1 cellular context compared by ENCODE assay signal in genomic region chr2:70301344-70302194, GRCh38.
TF ChIP-seq lines count a peak whose summit lies in the region.

Gene FAM136A (minus strand): TSS chr2:70302067. CDS start chr2:70302011, 56 bp downstream.

TF ChIP-seq in GM12878, 131 proteins besides CTCF, POLR2A, EP300 and RAD21 (continued from another document and continues in another):
- peak; percentile 67; the same call in 1 of the 2 replicates for TF ChIP-seq HDGF (IDR thresholded peaks at IDR 0.05)
- TF ChIP-seq RCOR1 (conservative IDR thresholded peaks at IDR 0.05; ENCODE audit: low read depth, low read length) = no peak
- TF ChIP-seq HCFC1 (IDR thresholded peaks at IDR 0.05; ENCODE audit: low read length) = 0 out of 2 replicates have a peak, but pooled peaks have one; percentile 6
- TF ChIP-seq SUPT20H (IDR thresholded peaks at IDR 0.05; ENCODE audit: borderline replicate concordance, control insufficient read depth, low read depth, low read length) = no peak
- peak; percentile 29; the same call in 1 of the 2 replicates for TF ChIP-seq TAF1 (IDR thresholded peaks at IDR 0.05; ENCODE audit: borderline replicate concordance, low read depth, low read length)
- peak; percentile 88 to 91 for TF ChIP-seq SRF (IDR thresholded peaks at IDR 0.05; ENCODE audit: low read depth in 2 of 2, low read length in 2 of 2)
- TF ChIP-seq EGR1 (IDR thresholded peaks at IDR 0.05; ENCODE audit: borderline replicate concordance in 1 of 2, low read depth in 2 of 2, low read length in 2 of 2) = peak in 1 of 2 experiments; percentile 92; a peak in 2 of 3 replicates
- TF ChIP-seq TCF3 (IDR thresholded peaks at IDR 0.05; ENCODE audit: borderline replicate concordance, insufficient read depth, low read depth, low read length) = 0 out of 2 replicates have a peak, but pooled peaks have one; percentile 20
- no peak for TF ChIP-seq FOS (IDR thresholded peaks at IDR 0.05; ENCODE audit: borderline replicate concordance, extremely low read depth, insufficient read length)
- TF ChIP-seq NR2C1 (IDR thresholded peaks at IDR 0.05) = peak; percentile 91
- peak; percentile 15; the same call in 1 of the 2 replicates for TF ChIP-seq CBX5 (IDR thresholded peaks at IDR 0.05; ENCODE audit: low read depth)
- peak; percentile 55; the same call in 1 of the 2 replicates for TF ChIP-seq SMC3 (IDR thresholded peaks at IDR 0.05; ENCODE audit: borderline replicate concordance, low read length)
- TF ChIP-seq TCF12 (IDR thresholded peaks at IDR 0.05; ENCODE audit: low read depth, low read length) = peak; percentile 45
- TF ChIP-seq MYC (IDR thresholded peaks at IDR 0.05; ENCODE audit: insufficient read depth, insufficient read length, insufficient replicate concordance, low read length, severe bottlenecking) = peak; percentile 60
- TF ChIP-seq SUZ12 (IDR thresholded peaks at IDR 0.05; ENCODE audit: unreplicated experiment) = no peak
- no peak for TF ChIP-seq EZH2 (IDR thresholded peaks at IDR 0.05; ENCODE audit: borderline replicate concordance, control insufficient read depth, low read depth, low read length)
- TF ChIP-seq BCL11A (IDR thresholded peaks at IDR 0.05; ENCODE audit: low read depth, low read length) = no peak
- TF ChIP-seq USF1 (IDR thresholded peaks at IDR 0.05; ENCODE audit: borderline replicate concordance, extremely low read length, insufficient read depth, low read depth, low read length) = no peak
- peak; percentile 65; the same call in 1 of the 2 replicates for TF ChIP-seq CREB1 (IDR thresholded peaks at IDR 0.05; ENCODE audit: low read depth)
- no peak for TF ChIP-seq NFXL1 (IDR thresholded peaks at IDR 0.05; ENCODE audit: borderline replicate concordance)
- TF ChIP-seq ZNF207 (IDR thresholded peaks at IDR 0.05; ENCODE audit: borderline replicate concordance) = 0 out of 2 replicates have a peak, but pooled peaks have one; percentile 50
- peak; percentile 31 to 64; a peak in 3 of 4 replicates for TF ChIP-seq BHLHE40 (IDR thresholded peaks at IDR 0.05; ENCODE audit: borderline replicate concordance in 1 of 2, low read depth in 2 of 2, low read length in 1 of 2)
- peak; percentile 5 for TF ChIP-seq E4F1 (IDR thresholded peaks at IDR 0.05; ENCODE audit: borderline replicate concordance, partially characterized antibody)
- peak; percentile 38; the same call in 1 of the 2 replicates for TF ChIP-seq RB1 (IDR thresholded peaks at IDR 0.05; ENCODE audit: borderline replicate concordance)
- no peak for TF ChIP-seq SKIL (IDR thresholded peaks at IDR 0.05; ENCODE audit: low read depth, poor library complexity, severe bottlenecking)
- no peak for TF ChIP-seq JUNB (IDR thresholded peaks at IDR 0.05)
- TF ChIP-seq RELB (IDR thresholded peaks at IDR 0.05; ENCODE audit: low read depth) = 0 out of 2 replicates have a peak, but pooled peaks have one; percentile 39
- TF ChIP-seq PAX5 (IDR thresholded peaks at IDR 0.05; ENCODE audit: borderline replicate concordance, low read depth, low read length) = no peak
- TF ChIP-seq RFX5 (IDR thresholded peaks at IDR 0.05; ENCODE audit: low read depth, low read length) = no peak
- TF ChIP-seq NFYA (IDR thresholded peaks at IDR 0.05; ENCODE audit: borderline replicate concordance, low read depth, low read length) = no peak
- TF ChIP-seq YY1 (IDR thresholded peaks at IDR 0.05; ENCODE audit: low read depth, low read length) = peak; percentile 93
- no peak for TF ChIP-seq TBL1XR1 (IDR thresholded peaks at IDR 0.05; ENCODE audit: low read depth, low read length)
- peak; percentile 49; the same call in 1 of the 2 replicates for TF ChIP-seq CREM (IDR thresholded peaks at IDR 0.05; ENCODE audit: low read depth)
- TF ChIP-seq GATAD2B (conservative IDR thresholded peaks at IDR 0.05; ENCODE audit: low read depth) = peak; percentile 91; the same call in 1 of the 2 replicates
- TF ChIP-seq ESRRA (IDR thresholded peaks at IDR 0.05; ENCODE audit: low read length) = 0 out of 2 replicates have a peak, but pooled peaks have one; percentile 54
- TF ChIP-seq SMARCA5 (IDR thresholded peaks at IDR 0.05) = peak; percentile 63
- no peak for TF ChIP-seq YBX1 (IDR thresholded peaks at IDR 0.05)
- peak; percentile 74 for TF ChIP-seq MTA2 (IDR thresholded peaks at IDR 0.05; ENCODE audit: low read depth)
- TF ChIP-seq IRF3 (IDR thresholded peaks at IDR 0.05) = no peak
- peak; percentile 81 for TF ChIP-seq NKRF (conservative IDR thresholded peaks at IDR 0.05)
- peak; percentile 77 for TF ChIP-seq ELK1 (IDR thresholded peaks at IDR 0.05; ENCODE audit: low read depth, low read length)
- peak; percentile 97 for TF ChIP-seq NR2F1 (conservative IDR thresholded peaks at IDR 0.05)
- no peak for TF ChIP-seq IRF5 (IDR thresholded peaks at IDR 0.05; ENCODE audit: borderline replicate concordance)
- peak; percentile 14; the same call in 1 of the 2 replicates for TF ChIP-seq TARDBP (IDR thresholded peaks at IDR 0.05; ENCODE audit: borderline replicate concordance)
- no peak; the same call in 1 of the 2 replicates for TF ChIP-seq MXI1 (IDR thresholded peaks at IDR 0.05; ENCODE audit: low read depth, low read length)
- TF ChIP-seq IKZF1 (conservative IDR thresholded peaks at IDR 0.05) = peak; percentile 52
- peak; percentile 24; the same call in 1 of the 2 replicates for TF ChIP-seq NBN (IDR thresholded peaks at IDR 0.05)
- peak; percentile 65 for TF ChIP-seq LARP7 (IDR thresholded peaks at IDR 0.05)
- peak; percentile 78 for TF ChIP-seq DPF2 (IDR thresholded peaks at IDR 0.05)
- 0 out of 2 replicates have a peak, but pooled peaks have one; percentile 24 for TF ChIP-seq STAT1 (conservative IDR thresholded peaks at IDR 0.05)
